Comparison of ENCODE assay signal across 8 cellular contexts in genomic region chr1:50873458-50874187, GRCh38.
DNase-seq lines count a peak whose midpoint lies in the region; ATAC-seq and TF ChIP-seq lines count a peak whose summit lies in the region.

No MANE protein-coding gene starts in this region.

- peaks cover 15% of the 10 kb centered on the region for H3K79me1 ChIP-seq in mesenchymal stem cell (replicated peaks; ENCODE audit: low read length, poor library complexity, severe bottlenecking)

- no peak overlapping the region for H3K18ac ChIP-seq in mesenchymal stem cell (ENCODE audit: low read depth in 1 of 2, low read length in 2 of 2)

- no peak overlapping the region for H2AK5ac ChIP-seq in mesenchymal stem cell (ENCODE audit: low read length, severe bottlenecking)

- no peaks in the 10 kb centered on the region for H3K27me3 ChIP-seq in mesenchymal stem cell (ENCODE audit: control insufficient read depth in 1 of 2, insufficient read depth in 1 of 2, low read length in 2 of 2)

- no peak overlapping the region for H2BK5ac ChIP-seq in mesenchymal stem cell (ENCODE audit: low read depth, low read length, poor library complexity, severe bottlenecking)

- H3K9me3 ChIP-seq in mesenchymal stem cell (ENCODE audit: control insufficient read depth, low read length), result no peaks in the 10 kb centered on the region

- no peak overlapping the region for H3K27ac ChIP-seq in mesenchymal stem cell (ENCODE audit: low read length, poor library complexity, severe bottlenecking)

- H3K27ac Mint-ChIP-seq in stimulated activated memory B cell treated with anti-CD40 and anti-IgM and Interleukin-4, amounts not matched to agents 10 μg/mL and 1 μg/mL and 100 μg/mL, for 72 hours, result peak overlapping the region; percentile 60

- no peak overlapping the region for H2BK15ac ChIP-seq in mesenchymal stem cell (ENCODE audit: low read depth, poor library complexity, severe bottlenecking)

- 47% methylated on average over 5 of the region's 5 CpGs for WGBS in mesenchymal stem cell

- peak overlapping the region; percentile 77 for H3K4me3 Mint-ChIP-seq in stimulated activated memory B cell treated with anti-CD40 and anti-IgM and Interleukin-4, amounts not matched to agents 10 μg/mL and 1 μg/mL and 100 μg/mL, for 72 hours

- H2BK12ac ChIP-seq in mesenchymal stem cell (ENCODE audit: low read length in 2 of 2), result no peak overlapping the region

- no peak overlapping the region for H3K4ac ChIP-seq in mesenchymal stem cell (ENCODE audit: low read depth in 1 of 2, low read length in 2 of 2)

- no peaks in the 10 kb centered on the region for H3K36me3 Mint-ChIP-seq in stimulated activated memory B cell treated with anti-CD40 and anti-IgM and Interleukin-4, amounts not matched to agents 10 μg/mL and 1 μg/mL and 100 μg/mL, for 72 hours

- H3K27me3 Mint-ChIP-seq in stimulated activated memory B cell treated with anti-CD40 and anti-IgM and Interleukin-4, amounts not matched to agents 10 μg/mL and 1 μg/mL and 100 μg/mL, for 72 hours, result no peaks in the 10 kb centered on the region

- no peaks in the 10 kb centered on the region for H3K9me3 Mint-ChIP-seq in stimulated activated memory B cell treated with anti-CD40 and anti-IgM and Interleukin-4, amounts not matched to agents 10 μg/mL and 1 μg/mL and 100 μg/mL, for 72 hours

- peak; percentile 74 for TF ChIP-seq CTCF in GM13976 (IDR thresholded peaks at IDR 0.05; ENCODE audit: borderline replicate concordance, control extremely low read depth, extremely low read depth, insufficient read depth, missing control alignments)

- no peak overlapping the region for H2AFZ ChIP-seq in mesenchymal stem cell (ENCODE audit: low read depth, low read length)

- no peaks in the 10 kb centered on the region for H3K4me1 ChIP-seq in mesenchymal stem cell (ENCODE audit: control insufficient read depth, insufficient read depth, low read depth, low read length)

- no peak overlapping the region for H4K91ac ChIP-seq in mesenchymal stem cell (ENCODE audit: low read length)

- no peak overlapping the region for H3K14ac ChIP-seq in mesenchymal stem cell (ENCODE audit: low read length in 2 of 2)

- H3K36me3 ChIP-seq in mesenchymal stem cell (ENCODE audit: control insufficient read depth in 1 of 2, insufficient read depth in 2 of 2, low read depth in 1 of 2, low read length in 2 of 2), result no peaks in the 10 kb centered on the region

- no peak overlapping the region for H3K9ac ChIP-seq in mesenchymal stem cell (ENCODE audit: low read length)

- H3K4me3 ChIP-seq in mesenchymal stem cell (ENCODE audit: insufficient read depth in 1 of 2, low read depth in 1 of 2, low read length in 2 of 2), result no peak overlapping the region

- peak; percentile 90 for ATAC-seq in HG02763 (IDR thresholded peaks at IDR 0.05; ENCODE audit: unreplicated experiment)
- peak; percentile 94 for ATAC-seq in activated CD4-positive, CD25-positive, alpha-beta regulatory T cell treated with anti-CD3 and anti-CD28 coated beads, Interleukin-2, amount 50 U/mL, for 24 hours
- ATAC-seq in stimulated activated memory B cell treated with anti-CD40 and anti-IgM and Interleukin-4, amounts not matched to agents 10 μg/mL and 1 μg/mL and 100 μg/mL, for 72 hours, result peak; percentile 95

- H3K4me1 Mint-ChIP-seq in stimulated activated memory B cell treated with anti-CD40 and anti-IgM and Interleukin-4, amounts not matched to agents 10 μg/mL and 1 μg/mL and 100 μg/mL, for 72 hours, result peaks cover 22% of the 10 kb centered on the region

- H2BK120ac ChIP-seq in mesenchymal stem cell (ENCODE audit: low read depth, low read length), result no peak overlapping the region

- no peak overlapping the region for H3K23ac ChIP-seq in mesenchymal stem cell (ENCODE audit: low read length in 2 of 2)

- in situ Hi-C loops in GM13976 (cut with MboI; ENCODE audit: low sequenced_read_pairs, unreplicated experiment), result loop anchor here (10.0 kb wide), 1 partner anchor 311 kb away; no protein-coding TSS in a partner anchor

- DNase-seq in A172 (ENCODE audit: low spot score) (peak; percentile 82), GM13976 (ENCODE audit: low spot score) (peak; percentile 63), NCI-H1048 (lab: John Stamatoyannopoulos, UW) (peak; percentile 40), dermis blood vessel endothelial cell (peak; percentile 75), mesenchymal stem cell (peak; percentile 80)

- no peak overlapping the region for H4K8ac ChIP-seq in mesenchymal stem cell (ENCODE audit: low read length)

- H3K4me2 ChIP-seq in mesenchymal stem cell (ENCODE audit: low read length, poor library complexity, severe bottlenecking), result no peak overlapping the region
